Comparison of ENCODE assay signal across 1 cellular context in genomic region chr7:107949443-107949935, GRCh38.
TF ChIP-seq lines count a peak whose summit lies in the region.

No MANE protein-coding gene starts in this region.

TF ChIP-seq in WTC11, 78 proteins besides CTCF, POLR2A, EP300 and RAD21 (continued from another document):
- TF ChIP-seq ARID4B (CRISPR knock-in tag; IDR thresholded peaks at IDR 0.05; ENCODE audit: borderline replicate concordance) = no peak
- no peak for TF ChIP-seq E2F5 (CRISPR knock-in tag; IDR thresholded peaks at IDR 0.05)
- no peak for TF ChIP-seq TEAD4 (CRISPR knock-in tag; IDR thresholded peaks at IDR 0.05)
- TF ChIP-seq GTF2I (CRISPR knock-in tag; conservative IDR thresholded peaks at IDR 0.05) = no peak
- TF ChIP-seq ZNF512 (CRISPR knock-in tag; IDR thresholded peaks at IDR 0.05; ENCODE audit: borderline replicate concordance) = no peak
- no peak for TF ChIP-seq AR (CRISPR knock-in tag; IDR thresholded peaks at IDR 0.05)
- no peak for TF ChIP-seq ZNF219 (CRISPR knock-in tag; IDR thresholded peaks at IDR 0.05; ENCODE audit: borderline replicate concordance)
- no peak for TF ChIP-seq FOXP1 (CRISPR knock-in tag; IDR thresholded peaks at IDR 0.05; ENCODE audit: borderline replicate concordance)
- no peak for TF ChIP-seq JUN (CRISPR knock-in tag; IDR thresholded peaks at IDR 0.05)
- TF ChIP-seq ATF3 (CRISPR knock-in tag; conservative IDR thresholded peaks at IDR 0.05) = no peak
- no peak for TF ChIP-seq MAX (CRISPR knock-in tag; IDR thresholded peaks at IDR 0.05)
- TF ChIP-seq TP53 (CRISPR knock-in tag; IDR thresholded peaks at IDR 0.05) = no peak
- no peak for TF ChIP-seq GABPB1 (CRISPR knock-in tag; IDR thresholded peaks at IDR 0.05)
- TF ChIP-seq RORB (CRISPR knock-in tag; IDR thresholded peaks at IDR 0.05) = no peak
- TF ChIP-seq ZNF317 (CRISPR knock-in tag; IDR thresholded peaks at IDR 0.05; ENCODE audit: borderline replicate concordance, low read depth) = no peak
- TF ChIP-seq ZMAT4 (CRISPR knock-in tag; IDR thresholded peaks at IDR 0.05) = no peak
